Comparison of ENCODE assay signal across 24 cellular contexts in genomic region chr11:130188047-130188446, GRCh38. TPM values are rescaled to one million over a fixed set of nuclear protein-coding genes. Genes with fewer than 3 reads are reported as not detected.
DNase-seq lines count a peak whose midpoint lies in the region; ATAC-seq, FAIRE-seq and TF ChIP-seq lines count a peak whose summit lies in the region.
"Had no signal": no experiment of that assay in that cellular context is flagged by ENCODE, and none has a peak within 500 bp of the region (broad histone marks: within the 10 kb centered on the region; RNA-seq: fewer than 3 reads in every experiment).

No MANE protein-coding gene starts in this region.

- TF ChIP-seq EP300 in HepG2 (IDR thresholded peaks at IDR 0.05; ENCODE audit: low read depth in 2 of 2, low read length in 2 of 2): no peak
- TF ChIP-seq EP300 in HepG2 (CRISPR knock-in tag; IDR thresholded peaks at IDR 0.05; ENCODE audit: borderline replicate concordance): no peak

- in situ Hi-C loops in HepG2 (cut with HindIII; ENCODE audit: extremely low pct_ligation_motif_present, low pct_unique_long_range_greater_than_20kb): no loop called here

- no TSS peak for BruUV-seq in HepG2 (replicated peaks; lab: Mats Ljungman, UMichigan)

- H3K27me3 ChIP-seq in HepG2 (ENCODE audit: control insufficient read depth in 1 of 2, insufficient read depth in 2 of 2, low read length in 2 of 2): no peaks in the 10 kb centered on the region
- no peaks in the 10 kb centered on the region for H3K27me3 ChIP-seq in right lobe of liver
- no peaks in the 10 kb centered on the region for H3K27me3 ChIP-seq in foreskin keratinocyte
- no peaks in the 10 kb centered on the region for H3K27me3 ChIP-seq in small intestine (ENCODE audit: control insufficient read depth in 2 of 2, insufficient read depth in 2 of 2, low read length in 2 of 2)

- no peak overlapping the region for H3K9ac ChIP-seq in HepG2 (ENCODE audit: insufficient read depth, low read depth, low read length)

- TF ChIP-seq POLR2A in HepG2 (IDR thresholded peaks at IDR 0.05; ENCODE audit: insufficient read depth in 1 of 2, low read depth in 2 of 2, low read length in 2 of 2): no peak
- TF ChIP-seq POLR2A in right lobe of liver (IDR thresholded peaks at IDR 0.05): no peak

- no peak for TF ChIP-seq CTCF in HepG2 (CRISPR knock-in tag; IDR thresholded peaks at IDR 0.05)
- no peak for TF ChIP-seq CTCF in right lobe of liver (IDR thresholded peaks at IDR 0.05)
- no peak for TF ChIP-seq CTCF in foreskin keratinocyte (conservative IDR thresholded peaks at IDR 0.05)

- CTCF ChIA-PET in HepG2 (lab: Yijun Ruan, JAX; ENCODE audit: low intra/inter-chr PET ratio, low total read pairs): no interaction called here

- 91% methylated on average over 9 of the region's 14 CpGs for WGBS in HepG2 (ENCODE audit: low lambda C conversion rate)
- no CpG with 5 or more reads among the region's 14 CpGs for WGBS in right lobe of liver (ENCODE audit: insufficient coverage, low coverage, low lambda C conversion rate, missing lambda C conversion rate)
- WGBS in small intestine, 3 donors: 66 to 88% (median 81%) methylated on average over 14 of the region's 14 CpGs

- no peaks in the 10 kb centered on the region for H4K20me1 ChIP-seq in HepG2 (ENCODE audit: insufficient read depth, low read length)

- H3K27ac ChIP-seq in HepG2 (ENCODE audit: extremely low read length, insufficient read depth, low read length) (no peak overlapping the region), right lobe of liver (no peak overlapping the region), foreskin keratinocyte (no peak overlapping the region), small intestine (ENCODE audit: low read depth in 1 of 2, low read length in 1 of 2) (peak overlapping the region; percentile 90 to 97)
- H3K27ac ChIP-seq: 22Rv1 had no signal

- no peak overlapping the region for H3K4me2 ChIP-seq in HepG2 (ENCODE audit: low read depth, low read length)
- H3K4me2 ChIP-seq: GM23338 had no signal

- ATAC-seq in HepG2 (no peak), right lobe of liver (no peak), foreskin keratinocyte (peak; percentile 68), GM19324 (IDR thresholded peaks at IDR 0.05; ENCODE audit: low FRiP score, unreplicated experiment) (no peak)
- ATAC-seq: CD8-positive, alpha-beta T cell; GM23338 had no signal

- H2AFZ ChIP-seq in HepG2 (ENCODE audit: low read length): no peak overlapping the region
- H2AFZ ChIP-seq: GM23338 had no signal

- TF ChIP-seq RAD21 in HepG2 (CRISPR knock-in tag; IDR thresholded peaks at IDR 0.05): no peak

- H3K79me2 ChIP-seq in HepG2 (ENCODE audit: insufficient read depth, low read length): no peaks in the 10 kb centered on the region

- no peaks in the 10 kb centered on the region for H3K9me3 ChIP-seq in HepG2 (ENCODE audit: low read length)
- H3K9me3 ChIP-seq in right lobe of liver: no peaks in the 10 kb centered on the region
- H3K9me3 ChIP-seq in small intestine (ENCODE audit: control insufficient read depth, low read depth): no peaks in the 10 kb centered on the region

- FAIRE-seq in HepG2 (lab: Jason Lieb, UNC) (no peak), small intestine (lab: Jason Lieb, UNC) (no peak)
- FAIRE-seq: GM12892 had no signal

- no peaks in the 10 kb centered on the region for H3K36me3 ChIP-seq in HepG2 (replicated peaks in 1 of 2; ENCODE audit: control insufficient read depth in 1 of 2, insufficient read depth in 2 of 2, low read length in 2 of 2)
- H3K36me3 ChIP-seq in right lobe of liver: no peaks in the 10 kb centered on the region
- peaks cover 5 to 8% of the 10 kb centered on the region in 2 donors for H3K36me3 ChIP-seq in small intestine (ENCODE audit: control insufficient read depth in 2 of 2, insufficient read depth in 2 of 2, low read length in 2 of 2)

- H3K4me3 ChIP-seq in HepG2 (replicated peaks in 1 of 3; ENCODE audit: insufficient read depth in 1 of 3, low read depth in 2 of 3, low read length in 3 of 3): no peak overlapping the region
- no peak overlapping the region for H3K4me3 ChIP-seq in right lobe of liver
- H3K4me3 ChIP-seq in small intestine (ENCODE audit: low read depth in 1 of 2, low read length in 2 of 2): no peak overlapping the region
- H3K4me3 ChIP-seq: GM23338 had no signal

- DNase-seq in HepG2 (ENCODE audit: low spot score) (no peak), right lobe of liver (no peak), foreskin keratinocyte (peak in 1 of 2 donors; percentile 47), small intestine (no peak), NCI-H187 (lab: John Stamatoyannopoulos, UW) (no peak), COLO829 (ENCODE audit: low spot score) (no peak)
- DNase-seq: Calu3; CD8-positive, alpha-beta T cell; DMS79 treated with DMSO at 0.1 percent for 48 hours; H9; MV-4-11; NCI-H1105; NCI-H146; NCI-H2029; NCI-H446 treated with DMSO at 0.1 percent for 48 hours; NCI-H526; NCI-H82; NK-92 treated with Interleukin-12 subunit alpha and Interleukin-12 subunit beta, amount 100 ng/mL, for 24 hours; SHP77 treated with DMSO at 0.1 percent for 48 hours had no signal

- intact Hi-C loops in HepG2 (cut with micrococcal nuclease; ENCODE audit: unreplicated experiment): no loop called here
- intact Hi-C loops in right lobe of liver (cut with DNase I): no loop called here

- H3K4me1 ChIP-seq in HepG2 (ENCODE audit: insufficient read depth, low read length) (peaks cover 39% of the 10 kb centered on the region), right lobe of liver (peaks cover 0 to 13% (median 5%) of the 10 kb centered on the region in 4 donors), foreskin keratinocyte (peaks cover 4% of the 10 kb centered on the region), small intestine (ENCODE audit: control insufficient read depth in 2 of 2, insufficient read depth in 1 of 2, low read depth in 1 of 2, low read length in 1 of 2) (peaks cover 0 to 6% of the 10 kb centered on the region in 2 donors)

- POLR2A ChIA-PET in HepG2 (lab: Yijun Ruan, JAX): no interaction called here

TF ChIP-seq in HepG2, 621 proteins besides CTCF, POLR2A, EP300 and RAD21:
- TF ChIP-seq MTERF4 (CRISPR knock-in tag; IDR thresholded peaks at IDR 0.05) (no peak), NONO (IDR thresholded peaks at IDR 0.05) (no peak), NONO (CRISPR knock-in tag; conservative IDR thresholded peaks at IDR 0.05) (0 out of 2 replicates have a peak, but pooled peaks have one; percentile 25), ZNF672 (CRISPR knock-in tag; IDR thresholded peaks at IDR 0.05) (0 out of 2 replicates have a peak, but pooled peaks have one; percentile 27)

RNA-seq across cellular contexts. Expression of gene ST14, which starts 28.5 kb away (rescaled TPM):
- total RNA-seq in HepG2 (2016; rRNA removed; fragmentation: Illumina TruSeq; extraction: Trizol) (0.69 and 1.4 TPM in 2 replicates), right lobe of liver (10 to 100 TPM in 3 of 6 experiments, 1 to 10 TPM in 3; 2.5 to 16.7 (median 10.8) TPM), foreskin keratinocyte (94.1 and 94.8 TPM in 2 replicates)
- total RNA-seq in HepG2 (2016; cell fraction: cytosol; rRNA removed; fragmentation: Illumina TruSeq; extraction: Trizol; ENCODE audit: low read depth): 0.26 and 0.30 TPM in 2 replicates
- total RNA-seq in HepG2 (2016; cell fraction: insoluble cytoplasmic fraction; rRNA removed; fragmentation: Illumina TruSeq; extraction: Trizol): 0.55 and 1.3 TPM in 2 replicates
- 0.65 and 0.72 TPM in 2 replicates for total RNA-seq in HepG2 (2016; cell fraction: membrane; rRNA removed; fragmentation: Illumina TruSeq; extraction: Trizol)
- 0.94 and 0.99 TPM in 2 replicates for total RNA-seq in HepG2 (2016; cell fraction: nucleus; rRNA removed; fragmentation: Illumina TruSeq; extraction: Trizol)
- polyA plus RNA-seq in HepG2 (2011; rRNA removed) (0.88 and 1.1 TPM in 2 replicates), foreskin keratinocyte (76.9 and 79.1 TPM in 2 replicates), small intestine (100 to 1,000 TPM in 2 of 3 donors, 10 to 100 TPM in 1; 97.8 to 169 (median 116) TPM)
- polyA plus RNA-seq in HepG2 (2011; cell fraction: cytosol; rRNA removed): 0.90 and 1.3 TPM in 2 replicates
- 2.7 and 3.0 TPM in 2 replicates for polyA plus RNA-seq in HepG2 (2011; cell fraction: nucleus; rRNA removed)
- polyA plus RNA-seq in HepG2 (2012): 0.76 and 1.3 TPM in 2 replicates
- 0.14 and 0.15 TPM in 2 replicates for polyA plus RNA-seq in HepG2 (2016; cell fraction: cytosol; fragmentation: Illumina TruSeq; extraction: Trizol; ENCODE audit: low read depth)
- 0.84 and 1.1 TPM in 2 replicates for polyA plus RNA-seq in HepG2 (2016; cell fraction: insoluble cytoplasmic fraction; fragmentation: Illumina TruSeq; extraction: Trizol; ENCODE audit: low read depth)
- polyA plus RNA-seq in HepG2 (2016; cell fraction: membrane; fragmentation: Illumina TruSeq; extraction: Trizol; ENCODE audit: low read depth): 0.31 and 0.55 TPM in 2 replicates
- 2.0 and 2.6 TPM in 2 replicates for polyA plus RNA-seq in HepG2 (2016; cell fraction: nucleus; fragmentation: Illumina TruSeq; extraction: Trizol; ENCODE audit: insufficient read depth, low read depth)
- 2.0 and 3.1 TPM in 2 replicates for polyA minus RNA-seq in HepG2 (2011; rRNA and poly(A)+ RNA removed; ENCODE audit: low replicate concordance)
- polyA minus RNA-seq in HepG2 (2011; cell fraction: cytosol; rRNA and poly(A)+ RNA removed): 0.62 and 0.79 TPM in 2 replicates
- 0.64 and 0.87 TPM in 2 replicates for polyA minus RNA-seq in HepG2 (2011; cell fraction: nucleus; rRNA and poly(A)+ RNA removed)
- total RNA-seq: LHCN-M2 had no signal

Comparison
In these comparisons a context has a peak if more than half of its experiments do, and no peak if none do; other contexts are left out.
1. H3K27ac ChIP-seq: peak in small intestine (2 of 2); none in HepG2 (single experiment), right lobe of liver (0 of 3) and foreskin keratinocyte (single experiment).